ENCODE assay signal across 2 cellular contexts in genomic region chr1:88056880-88057279, GRCh38.
TF ChIP-seq lines count a peak whose summit lies in the region.

No MANE protein-coding gene starts in this region.

TF ChIP-seq in A549, 52 proteins besides CTCF, POLR2A, EP300 and RAD21:
- TF ChIP-seq MAFK (IDR thresholded peaks at IDR 0.05; ENCODE audit: partially characterized antibody) (peak; percentile 88), ZFP36 (IDR thresholded peaks at IDR 0.05; ENCODE audit: borderline replicate concordance, partially characterized antibody) (no peak)

TF ChIP-seq in H1, 55 proteins besides CTCF, POLR2A, EP300 and RAD21:
- TF ChIP-seq EGR1 (IDR thresholded peaks at IDR 0.05; ENCODE audit: borderline replicate concordance, low read depth, low read length) (no peak), CHD1 (IDR thresholded peaks at IDR 0.05; ENCODE audit: low read depth, low read length) (no peak), MAFK (IDR thresholded peaks at IDR 0.05; ENCODE audit: low read depth, low read length) (peak; percentile 59; the same call in 1 of the 2 replicates), SAP30 (IDR thresholded peaks at IDR 0.05; ENCODE audit: insufficient read depth, insufficient replicate concordance, low read length) (no peak), TBP (IDR thresholded peaks at IDR 0.05; ENCODE audit: low read depth, low read length) (no peak), RNF2 (IDR thresholded peaks at IDR 0.05; ENCODE audit: borderline replicate concordance, low read depth, low read length, missing control alignments, poor library complexity, severe bottlenecking) (no peak), BCL11A (IDR thresholded peaks at IDR 0.05; ENCODE audit: low read depth in 2 of 2, low read length in 2 of 2) (no peak), GTF2F1 (IDR thresholded peaks at IDR 0.05; ENCODE audit: borderline replicate concordance, low read depth, low read length) (no peak)
